In genomic region chr17:82668631-82669099, GRCh38 we compare ENCODE assay signal across 1 cellular context.
A peak's percentile ranks its signal among the peaks of the same experiment; 100 is the strongest.
TF ChIP-seq lines count a peak whose summit lies in the region.

No MANE protein-coding gene starts in this region.

TF ChIP-seq in K562, 482 proteins besides CTCF, POLR2A, EP300 and RAD21 (continued from another document and continues in another):
- TF ChIP-seq TCF7L2 (IDR thresholded peaks at IDR 0.05; ENCODE audit: low read depth, low read length) (no peak), CTCFL (IDR thresholded peaks at IDR 0.05; ENCODE audit: borderline replicate concordance, insufficient read depth, low read depth, low read length, poor library complexity, severe bottlenecking) (peak; percentile 24), SMAD1 (IDR thresholded peaks at IDR 0.05; ENCODE audit: low read depth, low read length, partially characterized antibody) (no peak), CREB3L1 (IDR thresholded peaks at IDR 0.05; ENCODE audit: borderline replicate concordance, low read depth) (no peak), ETV5 (CRISPR knock-in tag; IDR thresholded peaks at IDR 0.05; ENCODE audit: low read depth) (no peak), POU5F1 (IDR thresholded peaks at IDR 0.05; ENCODE audit: borderline replicate concordance, low read depth, low read length, partially characterized antibody) (no peak), ZNF512 (tag; IDR thresholded peaks at IDR 0.05) (no peak), ZBED1 (IDR thresholded peaks at IDR 0.05) (no peak), GATA2 (CRISPR knock-in tag; IDR thresholded peaks at IDR 0.05) (no peak), LCOR (CRISPR knock-in tag; IDR thresholded peaks at IDR 0.05) (no peak), NFYB (IDR thresholded peaks at IDR 0.05; ENCODE audit: extremely low read depth, insufficient read length) (no peak), ZBTB2 (IDR thresholded peaks at IDR 0.05) (no peak), MTA2 (IDR thresholded peaks at IDR 0.05; ENCODE audit: low read depth) (no peak), TFAP4 (CRISPR knock-in tag; IDR thresholded peaks at IDR 0.05; ENCODE audit: borderline replicate concordance) (peak; percentile 49; the same call in 1 of the 2 replicates), ETS2 (tag; IDR thresholded peaks at IDR 0.05; ENCODE audit: borderline replicate concordance, poor library complexity, severe bottlenecking) (no peak), SAFB (IDR thresholded peaks at IDR 0.05; ENCODE audit: borderline replicate concordance, low read depth, low read length) (no peak), ZNF551 (CRISPR knock-in tag; IDR thresholded peaks at IDR 0.05) (no peak), ZNF146 (CRISPR knock-in tag; IDR thresholded peaks at IDR 0.05; ENCODE audit: unreplicated experiment) (no peak), ZNF184 (CRISPR knock-in tag; IDR thresholded peaks at IDR 0.05) (no peak), TCF3 (CRISPR knock-in tag; IDR thresholded peaks at IDR 0.05) (no peak), DMBX1 (CRISPR knock-in tag; IDR thresholded peaks at IDR 0.05; ENCODE audit: borderline replicate concordance) (no peak), SIN3B (IDR thresholded peaks at IDR 0.05; ENCODE audit: low read depth) (no peak), SIRT6 (IDR thresholded peaks at IDR 0.05; ENCODE audit: low read depth, low read length) (no peak), TEAD4 (IDR thresholded peaks at IDR 0.05; ENCODE audit: low read length) (no peak), TEAD4 (CRISPR knock-in tag; IDR thresholded peaks at IDR 0.05; ENCODE audit: borderline replicate concordance) (no peak), ZNF263 (CRISPR knock-in tag; IDR thresholded peaks at IDR 0.05; ENCODE audit: borderline replicate concordance) (peak; percentile 56; the same call in 1 of the 2 replicates), SAP30 (IDR thresholded peaks at IDR 0.05; ENCODE audit: borderline replicate concordance, insufficient read depth, low read depth, low read length, poor library complexity, severe bottlenecking) (no peak), RB1 (IDR thresholded peaks at IDR 0.05; ENCODE audit: low read depth) (0 out of 2 replicates have a peak, but pooled peaks have one; percentile 60), ARNT (IDR thresholded peaks at IDR 0.05) (no peak), SMC3 (conservative IDR thresholded peaks at IDR 0.05; ENCODE audit: insufficient read depth, low read depth, low read length) (peak; percentile 73), TRIM28 (IDR thresholded peaks at IDR 0.05) (no peak), BRD4 (IDR thresholded peaks at IDR 0.05) (no peak), MYNN (IDR thresholded peaks at IDR 0.05) (0 out of 2 replicates have a peak, but pooled peaks have one; percentile 17), MYNN (CRISPR knock-in tag; IDR thresholded peaks at IDR 0.05) (no peak), CBFA2T3 (IDR thresholded peaks at IDR 0.05) (no peak), ZFP91 (CRISPR knock-in tag; IDR thresholded peaks at IDR 0.05) (no peak), MAZ (CRISPR knock-in tag; conservative IDR thresholded peaks at IDR 0.05 in 1 of 2, IDR thresholded peaks at IDR 0.05 in 1 of 2) (0 out of 4 replicates have a peak, but pooled peaks of 1 of the 2 experiments have one; percentile 28), PTRF (tag; IDR thresholded peaks at IDR 0.05) (no peak), ZNF134 (CRISPR knock-in tag; conservative IDR thresholded peaks at IDR 0.05) (no peak), SRSF3 (IDR thresholded peaks at IDR 0.05; ENCODE audit: insufficient read depth, low read length) (no peak), MEIS2 (IDR thresholded peaks at IDR 0.05; ENCODE audit: partially characterized antibody) (no peak), ZNF561 (CRISPR knock-in tag; conservative IDR thresholded peaks at IDR 0.05) (no peak), ZC3H4 (CRISPR knock-in tag; IDR thresholded peaks at IDR 0.05; ENCODE audit: borderline replicate concordance) (no peak), ZNF3 (CRISPR knock-in tag; IDR thresholded peaks at IDR 0.05) (no peak), CHAMP1 (IDR thresholded peaks at IDR 0.05) (no peak), ZBTB33 (CRISPR knock-in tag; IDR thresholded peaks at IDR 0.05) (peak; percentile 83)
- TF ChIP-seq, protein P1, sequence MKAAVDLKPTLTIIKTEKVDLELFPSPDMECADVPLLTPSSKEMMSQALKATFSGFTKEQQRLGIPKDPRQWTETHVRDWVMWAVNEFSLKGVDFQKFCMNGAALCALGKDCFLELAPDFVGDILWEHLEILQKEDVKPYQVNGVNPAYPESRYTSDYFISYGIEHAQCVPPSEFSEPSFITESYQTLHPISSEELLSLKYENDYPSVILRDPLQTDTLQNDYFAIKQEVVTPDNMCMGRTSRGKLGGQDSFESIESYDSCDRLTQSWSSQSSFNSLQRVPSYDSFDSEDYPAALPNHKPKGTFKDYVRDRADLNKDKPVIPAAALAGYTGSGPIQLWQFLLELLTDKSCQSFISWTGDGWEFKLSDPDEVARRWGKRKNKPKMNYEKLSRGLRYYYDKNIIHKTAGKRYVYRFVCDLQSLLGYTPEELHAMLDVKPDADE (conservative IDR thresholded peaks at IDR 0.05; ENCODE audit: control insufficient read depth, low read depth, low read length) = no peak
- TF ChIP-seq, protein P2, sequence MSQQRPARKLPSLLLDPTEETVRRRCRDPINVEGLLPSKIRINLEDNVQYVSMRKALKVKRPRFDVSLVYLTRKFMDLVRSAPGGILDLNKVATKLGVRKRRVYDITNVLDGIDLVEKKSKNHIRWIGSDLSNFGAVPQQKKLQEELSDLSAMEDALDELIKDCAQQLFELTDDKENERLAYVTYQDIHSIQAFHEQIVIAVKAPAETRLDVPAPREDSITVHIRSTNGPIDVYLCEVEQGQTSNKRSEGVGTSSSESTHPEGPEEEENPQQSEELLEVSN (IDR thresholded peaks at IDR 0.05; ENCODE audit: borderline replicate concordance in 1 of 2, extremely low read depth in 1 of 2, insufficient read depth in 1 of 2, insufficient read length in 1 of 2, low read depth in 1 of 2, low read length in 1 of 2, poor library complexity in 1 of 2, severe bottlenecking in 1 of 2) = no peak
- TF ChIP-seq, protein P3, sequence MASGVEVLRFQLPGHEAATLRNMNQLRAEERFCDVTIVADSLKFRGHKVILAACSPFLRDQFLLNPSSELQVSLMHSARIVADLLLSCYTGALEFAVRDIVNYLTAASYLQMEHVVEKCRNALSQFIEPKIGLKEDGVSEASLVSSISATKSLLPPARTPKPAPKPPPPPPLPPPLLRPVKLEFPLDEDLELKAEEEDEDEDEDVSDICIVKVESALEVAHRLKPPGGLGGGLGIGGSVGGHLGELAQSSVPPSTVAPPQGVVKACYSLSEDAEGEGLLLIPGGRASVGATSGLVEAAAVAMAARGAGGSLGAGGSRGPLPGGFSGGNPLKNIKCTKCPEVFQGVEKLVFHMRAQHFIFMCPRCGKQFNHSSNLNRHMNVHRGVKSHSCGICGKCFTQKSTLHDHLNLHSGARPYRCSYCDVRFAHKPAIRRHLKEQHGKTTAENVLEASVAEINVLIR (CRISPR knock-in tag; IDR thresholded peaks at IDR 0.05) = no peak
